8 cellular contexts compared by ENCODE assay signal in the genomic region with DNA sequence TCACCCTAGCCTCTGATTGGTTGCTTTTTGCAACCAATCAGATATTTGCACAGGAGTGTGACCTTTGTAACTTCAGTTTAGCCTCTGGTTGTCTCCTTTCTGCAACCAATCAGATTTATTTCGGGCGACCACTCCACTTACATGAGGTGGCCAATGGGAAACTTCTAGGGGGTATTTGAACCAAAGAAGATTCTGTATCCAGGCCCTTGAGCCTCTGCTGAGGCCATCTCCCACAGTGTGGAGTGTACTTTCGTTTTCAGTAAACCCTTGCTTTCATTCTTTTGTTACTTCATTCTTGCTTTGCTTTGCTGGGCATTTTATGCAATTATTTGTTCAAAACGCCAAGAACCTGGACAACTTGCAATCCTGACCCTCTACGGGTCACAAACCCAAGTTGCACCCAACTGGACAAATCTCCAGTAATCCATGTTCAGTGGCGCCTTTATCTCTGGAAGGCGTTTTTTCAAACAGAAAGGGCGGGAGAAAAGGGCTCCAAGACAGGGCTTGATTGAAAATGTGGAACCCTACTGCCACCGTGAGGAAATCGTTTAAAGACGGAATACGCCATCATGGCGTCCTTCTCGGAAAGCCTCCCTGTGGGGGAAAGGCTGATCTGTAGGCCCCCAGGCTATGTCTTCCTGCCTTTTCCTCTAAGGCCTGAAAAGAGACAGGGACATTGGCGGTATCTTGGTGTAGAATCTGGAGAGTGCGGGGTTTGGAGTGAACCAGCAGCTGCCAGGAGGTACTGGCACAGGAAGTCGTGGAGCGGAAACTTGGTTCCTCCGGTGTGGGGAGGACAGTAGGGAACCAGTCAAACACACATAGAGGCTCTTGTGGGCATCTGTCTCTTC.
DNase-seq lines count a peak whose midpoint lies in the region; ATAC-seq, FAIRE-seq and TF ChIP-seq lines count a peak whose summit lies in the region.

No MANE protein-coding gene starts in this region.

- H3K4me1 ChIP-seq in BLaER1 treated with 17β-estradiol and CSF1 and Interleukin-3, amounts not matched to agents 10 nM and 100 nM: peaks cover 5 to 13% (median 9%) of the 10 kb centered on the region in 10 experiments; a peak in 11 of 20 replicates
- no peaks in the 10 kb centered on the region for H3K4me1 ChIP-seq in keratinocyte (ENCODE audit: control insufficient read depth, extremely low read depth, insufficient read depth, low read length)

- H3K79me2 ChIP-seq in keratinocyte (ENCODE audit: control insufficient read depth, insufficient read depth, low read length): no peaks in the 10 kb centered on the region

- intact Hi-C loops in activated T-helper 2 cell treated with anti-CD3 and anti-CD28 coated beads, Interferon-gamma antibody, Interleukin-2, Interleukin-4, amounts not matched to agents 10 μg/mL and 5 μg/mL and 100 μg/mL, durations not matched to agents 14 hours and 24 hours and 36 hours (cut with micrococcal nuclease): no loop called here

- H2AFZ ChIP-seq in keratinocyte (ENCODE audit: control insufficient read depth, low read length): peak overlapping the region; percentile 91

- dilution Hi-C loops in keratinocyte (cut with MboI; ENCODE audit: extremely low pct_ligation_motif_present, low sequenced_read_pairs): no loop called here

- H3K4me3 ChIP-seq in BLaER1 treated with 17β-estradiol and CSF1 and Interleukin-3, amounts not matched to agents 10 nM and 100 nM: peak overlapping the region; percentile 50 to 74 (median 64)
- peak overlapping the region; percentile 29 to 71 (median 52) for H3K4me3 ChIP-seq in keratinocyte (ENCODE audit: control insufficient read depth in 2 of 3, extremely low read depth in 1 of 3, insufficient read depth in 2 of 3, low read depth in 1 of 3, low read length in 3 of 3)

- H3K4me2 ChIP-seq in BLaER1 treated with 17β-estradiol and CSF1 and Interleukin-3, amounts not matched to agents 10 nM and 100 nM: peak overlapping the region; percentile 66 to 85 (median 75)
- H3K4me2 ChIP-seq in keratinocyte (ENCODE audit: control insufficient read depth, extremely low read depth, insufficient read depth, low read depth, low read length): peak overlapping the region; percentile 72

- peak; percentile 55 for ATAC-seq in GM21576 (IDR thresholded peaks at IDR 0.05; ENCODE audit: unreplicated experiment)

- no peak overlapping the region for H3K27ac Mint-ChIP-seq in activated T-helper 2 cell treated with anti-CD3 and anti-CD28 coated beads, Interferon-gamma antibody, Interleukin-2, Interleukin-4, amounts not matched to agents 10 μg/mL and 5 μg/mL and 100 μg/mL, durations not matched to agents 14 hours and 24 hours and 36 hours

- H3K27me3 ChIP-seq in BLaER1 treated with 17β-estradiol and CSF1 and Interleukin-3, amounts not matched to agents 10 nM and 100 nM: peaks cover 2 to 18% (median 12%) of the 10 kb centered on the region in 11 experiments; a peak in 18 of 22 replicates
- no peaks in the 10 kb centered on the region for H3K27me3 ChIP-seq in keratinocyte (ENCODE audit: control insufficient read depth, extremely low read depth, insufficient read depth, low read length)

- peaks cover 45 to 71% (median 58%) of the 10 kb centered on the region in 11 experiments for H3K9me3 ChIP-seq in BLaER1 treated with 17β-estradiol and CSF1 and Interleukin-3, amounts not matched to agents 10 nM and 100 nM (replicated peaks in 1 of 11)
- peaks cover 3% of the 10 kb centered on the region for H3K9me3 ChIP-seq in keratinocyte (ENCODE audit: control insufficient read depth, low read depth, low read length)

- peak overlapping the region; percentile 75 to 89 (median 82) for H3K9ac ChIP-seq in BLaER1 treated with 17β-estradiol and CSF1 and Interleukin-3, amounts not matched to agents 10 nM and 100 nM
- peak overlapping the region; percentile 57 for H3K9ac ChIP-seq in keratinocyte (ENCODE audit: control insufficient read depth, extremely low read depth, insufficient read depth, low read length)

- no peaks in the 10 kb centered on the region for H3K27me3 Mint-ChIP-seq in activated T-helper 2 cell treated with anti-CD3 and anti-CD28 coated beads, Interferon-gamma antibody, Interleukin-2, Interleukin-4, amounts not matched to agents 10 μg/mL and 5 μg/mL and 100 μg/mL, durations not matched to agents 14 hours and 24 hours and 36 hours (ENCODE audit: low read depth)

- no peak for FAIRE-seq in keratinocyte (lab: Jason Lieb, UNC)

- no peaks in the 10 kb centered on the region for H4K20me1 ChIP-seq in BLaER1 treated with 17β-estradiol and CSF1 and Interleukin-3, amounts not matched to agents 10 nM and 100 nM
- no peaks in the 10 kb centered on the region for H4K20me1 ChIP-seq in keratinocyte (ENCODE audit: control insufficient read depth, extremely low read depth, insufficient read depth, low read length)

- peaks cover 10 to 83% (median 41%) of the 10 kb centered on the region in 11 experiments; a peak in 20 of 22 replicates for H3K36me3 ChIP-seq in BLaER1 treated with 17β-estradiol and CSF1 and Interleukin-3, amounts not matched to agents 10 nM and 100 nM
- H3K36me3 ChIP-seq in keratinocyte (ENCODE audit: control insufficient read depth in 2 of 2, extremely low read depth in 1 of 2, insufficient read depth in 2 of 2, low read length in 2 of 2): no peaks in the 10 kb centered on the region

- H3K9me3 Mint-ChIP-seq in activated T-helper 2 cell treated with anti-CD3 and anti-CD28 coated beads, Interferon-gamma antibody, Interleukin-2, Interleukin-4, amounts not matched to agents 10 μg/mL and 5 μg/mL and 100 μg/mL, durations not matched to agents 14 hours and 24 hours and 36 hours: peaks cover 9% of the 10 kb centered on the region

- peak; percentile 32 to 65 (median 51) for TF ChIP-seq CTCF in keratinocyte (optimal IDR thresholded peaks at IDR 0.05 in 1 of 3, IDR thresholded peaks at IDR 0.05 in 1 of 3, conservative IDR thresholded peaks at IDR 0.05 in 1 of 3; ENCODE audit: extremely low read depth in 1 of 3, insufficient read depth in 2 of 3, low read length in 3 of 3)

- DNase-seq in SK-MEL-5 (ENCODE audit: low read depth, low spot score): peak; percentile 61
- DNase-seq in keratinocyte (ENCODE audit: low read depth, low spot score): no peak
- DNase-seq in stimulated activated CD4-positive, alpha-beta T cell treated with anti-CD3 and anti-CD28 coated beads, Interleukin-4, amount 100 ng/mL, for 24 hours: no peak
- no peak for DNase-seq in cerebellar cortex (ENCODE audit: low spot score)
- DNase-seq in SKM-1 (lab: John Stamatoyannopoulos, UW; ENCODE audit: unreplicated experiment): no peak
- no peak for DNase-seq in activated T-helper 2 cell treated with anti-CD3 and anti-CD28 coated beads, Interferon-gamma antibody, Interleukin-2, Interleukin-4, amounts not matched to agents 10 μg/mL and 5 μg/mL and 100 μg/mL, durations not matched to agents 14 hours and 24 hours and 36 hours (ENCODE audit: low spot score)

- H3K4me1 Mint-ChIP-seq in activated T-helper 2 cell treated with anti-CD3 and anti-CD28 coated beads, Interferon-gamma antibody, Interleukin-2, Interleukin-4, amounts not matched to agents 10 μg/mL and 5 μg/mL and 100 μg/mL, durations not matched to agents 14 hours and 24 hours and 36 hours (ENCODE audit: low read depth): no peaks in the 10 kb centered on the region

- in situ Hi-C loops in SK-MEL-5 (cut with HindIII; ENCODE audit: low pct_unique_long_range_greater_than_20kb, low sequenced_read_pairs): no loop called here

- H3K36me3 Mint-ChIP-seq in activated T-helper 2 cell treated with anti-CD3 and anti-CD28 coated beads, Interferon-gamma antibody, Interleukin-2, Interleukin-4, amounts not matched to agents 10 μg/mL and 5 μg/mL and 100 μg/mL, durations not matched to agents 14 hours and 24 hours and 36 hours (ENCODE audit: low read depth): peaks cover 16% of the 10 kb centered on the region

- no peak overlapping the region for H3K4me3 Mint-ChIP-seq in activated T-helper 2 cell treated with anti-CD3 and anti-CD28 coated beads, Interferon-gamma antibody, Interleukin-2, Interleukin-4, amounts not matched to agents 10 μg/mL and 5 μg/mL and 100 μg/mL, durations not matched to agents 14 hours and 24 hours and 36 hours (ENCODE audit: low read depth)

- H3K27ac ChIP-seq in BLaER1 treated with 17β-estradiol and CSF1 and Interleukin-3, amounts not matched to agents 10 nM and 100 nM: peak overlapping the region; percentile 73 to 94 (median 88)
- H3K27ac ChIP-seq in keratinocyte (ENCODE audit: control insufficient read depth, insufficient read depth, low read length): peak overlapping the region; percentile 36

- H3K9me1 ChIP-seq in keratinocyte (ENCODE audit: control insufficient read depth, extremely low read depth, insufficient read depth, low read length): no peaks in the 10 kb centered on the region
